Comparison of ENCODE assay signal across 1 cellular context in genomic region chr9:127815512-127816361, GRCh38.
TF ChIP-seq lines count a peak whose summit lies in the region.

No MANE protein-coding gene starts in this region.

TF ChIP-seq in WTC11, 78 proteins besides CTCF, POLR2A, EP300 and RAD21 (continued from another document):
- TF ChIP-seq ATF6 (CRISPR knock-in tag; IDR thresholded peaks at IDR 0.05), result no peak
- TF ChIP-seq ZNF219 (CRISPR knock-in tag; IDR thresholded peaks at IDR 0.05; ENCODE audit: borderline replicate concordance), result no peak
- TF ChIP-seq ZNF121 (CRISPR knock-in tag; IDR thresholded peaks at IDR 0.05), result no peak
- TF ChIP-seq ZNF138 (CRISPR knock-in tag; conservative IDR thresholded peaks at IDR 0.05), result no peak
- no peak for TF ChIP-seq PRDM15 (CRISPR knock-in tag; IDR thresholded peaks at IDR 0.05)
- no peak for TF ChIP-seq PRRX2 (CRISPR knock-in tag; IDR thresholded peaks at IDR 0.05)
- no peak for TF ChIP-seq ZMAT4 (CRISPR knock-in tag; IDR thresholded peaks at IDR 0.05)
- TF ChIP-seq EMX1 (CRISPR knock-in tag; IDR thresholded peaks at IDR 0.05), result no peak
- TF ChIP-seq OVOL2 (CRISPR knock-in tag; IDR thresholded peaks at IDR 0.05; ENCODE audit: borderline replicate concordance), result no peak
- TF ChIP-seq ESRRA (CRISPR knock-in tag; IDR thresholded peaks at IDR 0.05; ENCODE audit: borderline replicate concordance), result no peak
- no peak for TF ChIP-seq IRF2 (CRISPR knock-in tag; IDR thresholded peaks at IDR 0.05; ENCODE audit: borderline replicate concordance, low read depth)
- no peak for TF ChIP-seq CDX4 (CRISPR knock-in tag; IDR thresholded peaks at IDR 0.05; ENCODE audit: borderline replicate concordance)
